ENCODE assay signal across 30 cellular contexts in genomic region chr21:41066086-41066938, GRCh38.
DNase-seq lines count a peak whose midpoint lies in the region; ATAC-seq, FAIRE-seq and TF ChIP-seq lines count a peak whose summit lies in the region.
"Had no signal": no experiment of that assay in that cellular context is flagged by ENCODE, and none has a peak within 500 bp of the region (broad histone marks: within the 10 kb centered on the region; RNA-seq: fewer than 3 reads in every experiment).

No MANE protein-coding gene starts in this region.

- H3K79me1 ChIP-seq in neuronal stem cell (ENCODE audit: low read depth, low read length): no peaks in the 10 kb centered on the region

- no peak for FAIRE-seq in astrocyte (lab: Jason Lieb, UNC)

- H3K18ac ChIP-seq in neuronal stem cell (ENCODE audit: low read length): no peak overlapping the region

- H3K14ac ChIP-seq in neuronal stem cell (ENCODE audit: low read length): no peak overlapping the region

- H3K27ac Mint-ChIP-seq in astrocyte (ENCODE audit: unreplicated experiment) (no peak overlapping the region), WTC11 (no peak overlapping the region)
- H3K27ac Mint-ChIP-seq: HFFc6, IgD-negative memory B cell had no signal

- CTCF ChIA-PET in WTC11 (lab: Charles Lee): no interaction called here

- H2BK120ac ChIP-seq in neuronal stem cell (ENCODE audit: low read depth, low read length): no peak overlapping the region

- no peak overlapping the region for H2BK5ac ChIP-seq in neuronal stem cell (ENCODE audit: low read length)

- POLR2A ChIA-PET in WTC11 (lab: Charles Lee): no interaction called here

- H3K36me3 Mint-ChIP-seq in astrocyte (ENCODE audit: low read depth, unreplicated experiment) (no peaks in the 10 kb centered on the region), WTC11 (no peaks in the 10 kb centered on the region)
- H3K36me3 Mint-ChIP-seq: CD14-positive monocyte; CD8-positive, alpha-beta memory T cell; IgD-negative memory B cell had no signal

- peaks cover 3% of the 10 kb centered on the region for H3K9me3 Mint-ChIP-seq in astrocyte (ENCODE audit: unreplicated experiment)
- no peaks in the 10 kb centered on the region for H3K9me3 Mint-ChIP-seq in WTC11
- H3K9me3 Mint-ChIP-seq: CD14-positive monocyte, HFFc6, IgD-negative memory B cell had no signal

- no peak overlapping the region for H3K4me2 ChIP-seq in astrocyte (ENCODE audit: low read length)
- no peak overlapping the region for H3K4me2 ChIP-seq in neuronal stem cell (ENCODE audit: insufficient read depth, low read length, poor library complexity, severe bottlenecking)

- no peaks in the 10 kb centered on the region for H3K27me3 ChIP-seq in right atrium auricular region
- peaks cover 12% of the 10 kb centered on the region for H3K27me3 ChIP-seq in astrocyte (ENCODE audit: insufficient read depth, low read length)
- H3K27me3 ChIP-seq in neuronal stem cell (ENCODE audit: control insufficient read depth in 3 of 3, insufficient read depth in 3 of 3, low read depth in 1 of 3, low read length in 3 of 3): peaks cover 0 to 3% (median 0%) of the 10 kb centered on the region in 3 experiments
- H3K27me3 ChIP-seq: BE2C had no signal

- no peak overlapping the region for H2AK5ac ChIP-seq in neuronal stem cell (ENCODE audit: low read depth, low read length)

- H3K4me3 Mint-ChIP-seq in astrocyte (ENCODE audit: unreplicated experiment) (no peak overlapping the region), WTC11 (no peak overlapping the region)
- H3K4me3 Mint-ChIP-seq: CD14-positive monocyte; CD8-positive, alpha-beta memory T cell; HFFc6; IgD-negative memory B cell had no signal

- H3K4ac ChIP-seq in neuronal stem cell (ENCODE audit: low read length): no peak overlapping the region

- no peaks in the 10 kb centered on the region for H3K36me3 ChIP-seq in right atrium auricular region
- no peaks in the 10 kb centered on the region for H3K36me3 ChIP-seq in astrocyte (ENCODE audit: insufficient read depth, low read length)
- H3K36me3 ChIP-seq in neuronal stem cell (replicated peaks in 1 of 2; ENCODE audit: control insufficient read depth in 2 of 2, insufficient read depth in 2 of 2, low read length in 2 of 2): no peaks in the 10 kb centered on the region
- H3K36me3 ChIP-seq: BE2C, HAP-1, SJSA1 had no signal

- H3K9me3 ChIP-seq in right atrium auricular region (no peaks in the 10 kb centered on the region), astrocyte (ENCODE audit: insufficient read depth, low read depth, low read length) (peaks cover 6% of the 10 kb centered on the region), neuronal stem cell (replicated peaks in 1 of 2; ENCODE audit: control insufficient read depth in 2 of 2, insufficient read depth in 1 of 2, low read depth in 1 of 2, low read length in 2 of 2) (no peaks in the 10 kb centered on the region)
- H3K9me3 ChIP-seq: BE2C, HAP-1, SJSA1 had no signal

- no peak overlapping the region for H3K27ac ChIP-seq in right atrium auricular region
- no peak overlapping the region for H3K27ac ChIP-seq in astrocyte (ENCODE audit: low read depth, low read length)
- no peak overlapping the region for H3K27ac ChIP-seq in neuronal stem cell (replicated peaks; ENCODE audit: low read length)
- H3K27ac ChIP-seq: SJSA1 had no signal

- H3K9ac ChIP-seq in astrocyte (ENCODE audit: low read length) (no peak overlapping the region), neuronal stem cell (ENCODE audit: low read depth, low read length, poor library complexity) (no peak overlapping the region)

- H4K20me1 ChIP-seq in astrocyte (ENCODE audit: insufficient read depth, low read length): no peaks in the 10 kb centered on the region

- H3K4me3 ChIP-seq in right atrium auricular region: no peak overlapping the region
- H3K4me3 ChIP-seq in astrocyte (ENCODE audit: insufficient read depth, low read depth, low read length): no peak overlapping the region
- no peak overlapping the region for H3K4me3 ChIP-seq in neuronal stem cell (ENCODE audit: low read length in 2 of 2)
- H3K4me3 ChIP-seq: GM12878, HAP-1, SJSA1 had no signal

- no peak for TF ChIP-seq CTCF in right atrium auricular region (IDR thresholded peaks at IDR 0.05)
- TF ChIP-seq CTCF in astrocyte (IDR thresholded peaks at IDR 0.05; ENCODE audit: insufficient read depth, low read depth, low read length): no peak
- TF ChIP-seq CTCF in WTC11 (IDR thresholded peaks at IDR 0.05): no peak

- H3K79me2 ChIP-seq in astrocyte (ENCODE audit: insufficient read depth, low read length): no peaks in the 10 kb centered on the region

- intact Hi-C loops in cardiac septum (cut with DNase I): no loop called here

- peak overlapping the region; percentile 2 for H4K91ac ChIP-seq in neuronal stem cell (ENCODE audit: low read depth, low read length, poor library complexity)

- H2BK15ac ChIP-seq in neuronal stem cell (ENCODE audit: low read length): no peak overlapping the region

- no peak overlapping the region for H3K23ac ChIP-seq in neuronal stem cell (ENCODE audit: low read depth, low read length, poor library complexity)

- H2BK12ac ChIP-seq in neuronal stem cell (ENCODE audit: low read length): no peak overlapping the region

- H3K27me3 Mint-ChIP-seq in astrocyte (ENCODE audit: low read depth, unreplicated experiment) (peaks cover 2% of the 10 kb centered on the region), WTC11 (ENCODE audit: low read depth) (peaks cover 7% of the 10 kb centered on the region)

- H3K4me1 ChIP-seq in right atrium auricular region (peaks cover 0 to 10% of the 10 kb centered on the region in 2 donors), astrocyte (ENCODE audit: insufficient read depth, low read length) (no peaks in the 10 kb centered on the region), neuronal stem cell (ENCODE audit: control insufficient read depth in 2 of 2, insufficient read depth in 1 of 2, low read depth in 1 of 2, low read length in 2 of 2) (peaks cover 0 to 7% of the 10 kb centered on the region in 2 donors)
- H3K4me1 ChIP-seq: BE2C, HAP-1, SJSA1 had no signal

- no peak overlapping the region for H2AFZ ChIP-seq in astrocyte (ENCODE audit: low read depth, low read length)
- H2AFZ ChIP-seq in neuronal stem cell (ENCODE audit: low read length): no peak overlapping the region

- ATAC-seq in WTC11: no peak
- ATAC-seq: GM12878, PC-3 had no signal

- no CpG with 5 or more reads among the region's 16 CpGs for WGBS in neuronal stem cell (ENCODE audit: extremely low coverage in 2 of 2, insufficient read length in 2 of 2, insufficient replicate concordance in 1 of 2), 2 donors

- peaks cover 2% of the 10 kb centered on the region for H3K4me1 Mint-ChIP-seq in astrocyte (ENCODE audit: low read depth, unreplicated experiment)
- H3K4me1 Mint-ChIP-seq in WTC11: peaks cover 26% of the 10 kb centered on the region

- DNase-seq in cardiac septum (ENCODE audit: low spot score): peak; percentile 51
- no peak for DNase-seq in right atrium auricular region (ENCODE audit: low spot score)
- DNase-seq in astrocyte (ENCODE audit: low read depth): peak; percentile 7
- no peak for DNase-seq in neuronal stem cell (ENCODE audit: low spot score)
- no peak for DNase-seq in NOMO-1 treated with DMSO at 0.1 percent for 48 hours (lab: John Stamatoyannopoulos, UW; ENCODE audit: unreplicated experiment)
- no peak for DNase-seq in WTC11 (ENCODE audit: low spot score)
- no peak for DNase-seq in NCI-H1092 treated with DMSO at 0.1 percent for 48 hours (lab: John Stamatoyannopoulos, UW)
- DNase-seq: 8988T; ACHN; BE2C; CD8-positive, alpha-beta memory T cell; DMS 273 treated with DMSO at 0.1 percent for 48 hours; DMS79; GDM1; GOT3; MV-4-11; NCI-H1105 treated with DMSO at 0.1 percent for 48 hours; NCI-H146; NCI-H1930; NCI-H2107; NCI-H446; NCI-H524 treated with DMSO at 0.1 percent for 48 hours; NCI-H774; PC-3 had no signal

- H4K8ac ChIP-seq in neuronal stem cell (ENCODE audit: low read depth, low read length): no peak overlapping the region

TF ChIP-seq in WTC11, 78 proteins besides CTCF, POLR2A, EP300 and RAD21:
- TF ChIP-seq FOXP1 (CRISPR knock-in tag; IDR thresholded peaks at IDR 0.05; ENCODE audit: borderline replicate concordance) (no peak), PRRX2 (CRISPR knock-in tag; IDR thresholded peaks at IDR 0.05) (no peak), ETV6 (CRISPR knock-in tag; IDR thresholded peaks at IDR 0.05) (no peak), MXD4 (CRISPR knock-in tag; IDR thresholded peaks at IDR 0.05; ENCODE audit: borderline replicate concordance) (no peak), E2F1 (CRISPR knock-in tag; IDR thresholded peaks at IDR 0.05) (no peak), ZNF138 (CRISPR knock-in tag; conservative IDR thresholded peaks at IDR 0.05) (no peak)

Comparison
In these comparisons a context has a peak if more than half of its experiments do, and no peak if none do; other contexts are left out.
1. DNase-seq: peak in cardiac septum (single experiment) and astrocyte (single experiment); none in right atrium auricular region (single experiment), neuronal stem cell (single experiment), NOMO-1 treated with DMSO at 0.1 percent for 48 hours (single experiment), WTC11 (single experiment) and NCI-H1092 treated with DMSO at 0.1 percent for 48 hours (single experiment).